Comparison of ENCODE assay signal across 9 cellular contexts in genomic region chr7:133742709-133743538, GRCh38.
DNase-seq lines count a peak whose midpoint lies in the region; ATAC-seq and TF ChIP-seq lines count a peak whose summit lies in the region.
"Had no signal": no experiment of that assay in that cellular context is flagged by ENCODE, and none has a peak within 500 bp of the region (broad histone marks: within the 10 kb centered on the region; RNA-seq: fewer than 3 reads in every experiment).

No MANE protein-coding gene starts in this region.

- H3K27me3 ChIP-seq in esophagus squamous epithelium = no peaks in the 10 kb centered on the region
- no peaks in the 10 kb centered on the region for H3K27me3 ChIP-seq in CD8-positive, alpha-beta T cell (ENCODE audit: insufficient read depth, low read length)

- H3K4me3 ChIP-seq in esophagus squamous epithelium = no peak overlapping the region
- no peak overlapping the region for H3K4me3 ChIP-seq in CD8-positive, alpha-beta T cell (ENCODE audit: low read depth, low read length)

- TF ChIP-seq POLR2A in esophagus squamous epithelium (IDR thresholded peaks at IDR 0.05) = no peak

- H3K27ac Mint-ChIP-seq in CD8-positive, alpha-beta T cell = no peak overlapping the region
- H3K27ac Mint-ChIP-seq: stimulated activated naive CD8-positive, alpha-beta T cell treated with anti-CD3 and anti-CD28 coated beads, Interleukin-15, Interleukin-2, amounts not matched to agents 100 ng/mL and 50 ng/mL, for 24 hours had no signal

- WGBS in esophagus squamous epithelium, 2 donors = 74 to 76% methylated on average over 6 of the region's 6 CpGs

- CTCF ChIA-PET in CD8-positive, alpha-beta T cell (lab: Charles Lee) = interaction anchor here (1.1 kb wide), 1 partner anchor 13 kb away, joined by 3 read pairs; no protein-coding TSS in a partner anchor

- POLR2A ChIA-PET in CD8-positive, alpha-beta T cell (lab: Charles Lee) = interaction anchor here (0.9 to 1.5 kb wide), 2 partner anchors 12 to 24 kb away, joined by 3 read pairs; no protein-coding TSS in a partner anchor

- H3K9me3 Mint-ChIP-seq in CD8-positive, alpha-beta T cell = no peaks in the 10 kb centered on the region
- H3K9me3 Mint-ChIP-seq: stimulated activated naive CD8-positive, alpha-beta T cell treated with anti-CD3 and anti-CD28 coated beads, Interleukin-15, Interleukin-2, amounts not matched to agents 100 ng/mL and 50 ng/mL, for 24 hours had no signal

- intact Hi-C loops in esophagus squamous epithelium (cut with DNase I) = no loop called here
- intact Hi-C loops in CD8-positive, alpha-beta T cell (cut with DNase I, micrococcal nuclease) = no loop called here

- no peak overlapping the region for H3K4me3 Mint-ChIP-seq in CD8-positive, alpha-beta T cell
- H3K4me3 Mint-ChIP-seq: stimulated activated naive CD8-positive, alpha-beta T cell treated with anti-CD3 and anti-CD28 coated beads, Interleukin-15, Interleukin-2, amounts not matched to agents 100 ng/mL and 50 ng/mL, for 24 hours had no signal

- DNase-seq in NCI-H2171 treated with DMSO at 0.1 percent for 48 hours (lab: John Stamatoyannopoulos, UW) (peak; percentile 18), NCI-H2171 (lab: John Stamatoyannopoulos, UW) (no peak), NOMO-1 treated with DMSO at 0.1 percent for 48 hours (lab: John Stamatoyannopoulos, UW; ENCODE audit: unreplicated experiment) (peak; percentile 50), esophagus squamous epithelium (lab: John Stamatoyannopoulos, UW) (no peak), superior temporal gyrus (ENCODE audit: extremely low spot score) (peak; percentile 54), NCI-H187 treated with DMSO at 0.1 percent for 48 hours (lab: John Stamatoyannopoulos, UW) (no peak)
- DNase-seq in CD8-positive, alpha-beta T cell = no peak

- H3K27me3 Mint-ChIP-seq in CD8-positive, alpha-beta T cell (ENCODE audit: low read depth) = no peaks in the 10 kb centered on the region
- H3K27me3 Mint-ChIP-seq: stimulated activated naive CD8-positive, alpha-beta T cell treated with anti-CD3 and anti-CD28 coated beads, Interleukin-15, Interleukin-2, amounts not matched to agents 100 ng/mL and 50 ng/mL, for 24 hours had no signal

- no peak for ATAC-seq in GM21360 (IDR thresholded peaks at IDR 0.05; ENCODE audit: unreplicated experiment)
- no peak for ATAC-seq in CD8-positive, alpha-beta T cell

- no peaks in the 10 kb centered on the region for H3K36me3 ChIP-seq in esophagus squamous epithelium
- H3K36me3 ChIP-seq in CD8-positive, alpha-beta T cell (ENCODE audit: insufficient read depth, low read length) = no peaks in the 10 kb centered on the region

- no peaks in the 10 kb centered on the region for H3K9me3 ChIP-seq in esophagus squamous epithelium
- H3K9me3 ChIP-seq in CD8-positive, alpha-beta T cell (ENCODE audit: low read length) = no peaks in the 10 kb centered on the region

- H3K4me1 Mint-ChIP-seq in CD8-positive, alpha-beta T cell (ENCODE audit: low read depth) = no peaks in the 10 kb centered on the region

- no peaks in the 10 kb centered on the region for H3K4me1 ChIP-seq in esophagus squamous epithelium
- H3K4me1 ChIP-seq in CD8-positive, alpha-beta T cell (ENCODE audit: insufficient read depth, low read length) = no peaks in the 10 kb centered on the region

- TF ChIP-seq CTCF in esophagus squamous epithelium (IDR thresholded peaks at IDR 0.05) = peak in 4 of 6 experiments; percentile 21 to 54 (median 29)
- no peak for TF ChIP-seq CTCF in CD8-positive, alpha-beta T cell (IDR thresholded peaks at IDR 0.05)

- H3K36me3 Mint-ChIP-seq in CD8-positive, alpha-beta T cell = no peaks in the 10 kb centered on the region

- H3K27ac ChIP-seq in esophagus squamous epithelium = no peak overlapping the region
- H3K27ac ChIP-seq in CD8-positive, alpha-beta T cell (ENCODE audit: low read depth, low read length) = no peak overlapping the region

Comparison
In these comparisons a context has a peak if more than half of its experiments do, and no peak if none do; other contexts are left out.
1. DNase-seq: peak in NCI-H2171 treated with DMSO at 0.1 percent for 48 hours (single experiment), NOMO-1 treated with DMSO at 0.1 percent for 48 hours (single experiment) and superior temporal gyrus (single experiment); none in NCI-H2171 (single experiment), esophagus squamous epithelium (single experiment), CD8-positive, alpha-beta T cell (0 of 7) and NCI-H187 treated with DMSO at 0.1 percent for 48 hours (single experiment).